ENCODE assay signal across 9 cellular contexts in genomic region chrX:150664290-150664689, GRCh38. TPM values are rescaled to one million over a fixed set of nuclear protein-coding genes. Genes with fewer than 3 reads are reported as not detected.
DNase-seq lines count a peak whose midpoint lies in the region; ATAC-seq lines count a peak whose summit lies in the region.
"Had no signal": no experiment of that assay in that cellular context is flagged by ENCODE, and none has a peak within 500 bp of the region (broad histone marks: within the 10 kb centered on the region; RNA-seq: fewer than 3 reads in every experiment).

No MANE protein-coding gene starts in this region.

- no peaks in the 10 kb centered on the region for H3K9me2 ChIP-seq in Karpas-422 (replicated peaks; ENCODE audit: insufficient read depth, low read length)

- no peak for ATAC-seq in HG02623 (IDR thresholded peaks at IDR 0.05; ENCODE audit: unreplicated experiment)

- peak overlapping the region; percentile 58 for H3K4me2 ChIP-seq in Karpas-422 (ENCODE audit: low read depth, low read length, poor library complexity, severe bottlenecking)

- no peaks in the 10 kb centered on the region for H3K9me3 ChIP-seq in Karpas-422 (ENCODE audit: low read length)
- H3K9me3 ChIP-seq: vagina had no signal

- H3K4me1 ChIP-seq in Karpas-422 (ENCODE audit: low read length): peaks cover 30% of the 10 kb centered on the region
- H3K4me1 ChIP-seq: vagina had no signal

- DNase-seq in Karpas-422 (peak; percentile 63), NCI-H2107 treated with DMSO at 0.1 percent for 48 hours (lab: John Stamatoyannopoulos, UW; ENCODE audit: unreplicated experiment) (peak; percentile 74), dermis blood vessel endothelial cell (peak; percentile 7), renal cortical epithelial cell (ENCODE audit: low read depth) (peak; percentile 68), H7 (no peak)
- DNase-seq in activated CD4-positive, alpha-beta T cell treated with anti-CD3 and anti-CD28 coated beads, Interleukin-2, amount 50 U/mL, for 1 hour: no peak
- DNase-seq: amniotic stem cell had no signal

- H3K36me3 ChIP-seq in Karpas-422 (ENCODE audit: insufficient read depth, low read length) (no peaks in the 10 kb centered on the region), H7 (replicated peaks; ENCODE audit: control insufficient read depth, insufficient read depth, low read length) (no peaks in the 10 kb centered on the region; the same call in 1 of the 2 replicates)

- H3K27ac ChIP-seq in Karpas-422 (ENCODE audit: low read length): peak overlapping the region; percentile 84
- H3K27ac ChIP-seq: vagina had no signal

- no peaks in the 10 kb centered on the region for H4K20me1 ChIP-seq in Karpas-422 (ENCODE audit: insufficient read depth, low read depth, low read length)

- 0 out of 2 replicates have a peak, but pooled peaks cover 8% of the 10 kb centered on the region for H3K79me2 ChIP-seq in Karpas-422 (ENCODE audit: low read length)

- H3K4me3 ChIP-seq in Karpas-422 (ENCODE audit: low read length) (peak overlapping the region; percentile 47), H7 (ENCODE audit: insufficient read depth, low read depth, low read length) (no peak overlapping the region)
- H3K4me3 ChIP-seq: vagina had no signal

- H3K27me3 ChIP-seq in Karpas-422 (ENCODE audit: low read length): no peaks in the 10 kb centered on the region
- H3K27me3 ChIP-seq in H7 (ENCODE audit: control insufficient read depth, insufficient read depth, low read length): no peaks in the 10 kb centered on the region
- H3K27me3 ChIP-seq: vagina had no signal

- no peak overlapping the region for H2AFZ ChIP-seq in Karpas-422 (ENCODE audit: low read length)

- H3K9ac ChIP-seq in Karpas-422 (ENCODE audit: low read length): peak overlapping the region; percentile 48

RNA-seq across cellular contexts. Expression of gene MTMR1, which starts 28.9 kb away (rescaled TPM):
- 23.0 and 33.2 TPM in 2 replicates for total RNA-seq in Karpas-422 (2014; rRNA removed; shearing (Covaris generic); ENCODE audit: low replicate concordance)
- total RNA-seq in dermis blood vessel endothelial cell: 15.1 and 17.4 TPM in 2 replicates
- 22.6 and 34.4 TPM in 2 replicates for total RNA-seq in renal cortical epithelial cell
- total RNA-seq in H7 (2014; rRNA removed; shearing (Covaris generic)): 11.4 and 11.6 TPM in 2 replicates

Comparison
In these comparisons a context has a peak if more than half of its experiments do, and no peak if none do; other contexts are left out.
1. DNase-seq: peak in Karpas-422 (single experiment), NCI-H2107 treated with DMSO at 0.1 percent for 48 hours (single experiment), dermis blood vessel endothelial cell (single experiment) and renal cortical epithelial cell (single experiment); none in activated CD4-positive, alpha-beta T cell treated with anti-CD3 and anti-CD28 coated beads, Interleukin-2, amount 50 U/mL, for 1 hour (single experiment) and H7 (single experiment).